In genomic region chr7:38973760-38974159, GRCh38 we compare ENCODE assay signal across 20 cellular contexts. TPM values are rescaled to one million over a fixed set of nuclear protein-coding genes. Genes with fewer than 3 reads are reported as not detected.
A peak's percentile ranks its signal among the peaks of the same experiment; 100 is the strongest.
DNase-seq lines count a peak whose midpoint lies in the region; ATAC-seq, FAIRE-seq and TF ChIP-seq lines count a peak whose summit lies in the region.
"Had no signal": no experiment of that assay in that cellular context is flagged by ENCODE, and none has a peak within 500 bp of the region (broad histone marks: within the 10 kb centered on the region; RNA-seq: fewer than 3 reads in every experiment).

No MANE protein-coding gene starts in this region.

- H3K27me3 ChIP-seq in mesendoderm (ENCODE audit: insufficient read depth, low read length, poor library complexity) (no peaks in the 10 kb centered on the region), heart right ventricle (peaks cover 0 to 55% (median 47%) of the 10 kb centered on the region in 7 donors), transverse colon (peaks cover 34% of the 10 kb centered on the region)

- WGBS in A549 (ENCODE audit: missing lambda C conversion rate): 6% methylated on average over 4 of the region's 4 CpGs
- WGBS in mesendoderm (ENCODE audit: extremely low coverage, insufficient coverage, low lambda C conversion rate): no CpG with 5 or more reads among the region's 4 CpGs
- WGBS in heart right ventricle, 2 donors: 47 to 58% methylated on average over 4 of the region's 4 CpGs
- WGBS in transverse colon (ENCODE audit: low coverage in 1 of 2), 2 donors: 55 to 81% methylated on average over 2 to 4 of the region's 4 CpGs

- H3K79me1 ChIP-seq in mesendoderm (ENCODE audit: low read length): no peaks in the 10 kb centered on the region

- TF ChIP-seq POLR2A in A549 (IDR thresholded peaks at IDR 0.05; ENCODE audit: low read length) (no peak), transverse colon (IDR thresholded peaks at IDR 0.05) (no peak)

- H3K9me3 ChIP-seq in A549: no peaks in the 10 kb centered on the region
- no peaks in the 10 kb centered on the region for H3K9me3 ChIP-seq in HEK293 (ENCODE audit: control insufficient read depth, insufficient read depth, low read depth, low read length)
- H3K9me3 ChIP-seq in heart right ventricle: no peaks in the 10 kb centered on the region
- H3K9me3 ChIP-seq in transverse colon: no peaks in the 10 kb centered on the region

- H3K27ac ChIP-seq in A549 (no peak overlapping the region), HEK293 (ENCODE audit: extremely low read depth, low read depth, low read length) (no peak overlapping the region), mesendoderm (ENCODE audit: low read depth, low read length) (no peak overlapping the region), heart right ventricle (no peak overlapping the region), transverse colon (no peak overlapping the region)
- H3K27ac ChIP-seq: C4-2B, HL-60, SK-N-MC had no signal

- in situ Hi-C loops in SK-MEL-5 (cut with HindIII; ENCODE audit: low pct_unique_long_range_greater_than_20kb, low sequenced_read_pairs): no loop called here
- in situ Hi-C loops in transverse colon (cut with MboI; ENCODE audit: low pct_ligation_motif_present in 1 of 4, low pct_unique_long_range_greater_than_20kb in 1 of 4, low sequenced_read_pairs in 3 of 4): no loop called here

- H2AK5ac ChIP-seq in mesendoderm (ENCODE audit: low read length): no peak overlapping the region

- no peak for TF ChIP-seq RAD21 in A549 (conservative IDR thresholded peaks at IDR 0.05 in 1 of 2, IDR thresholded peaks at IDR 0.05 in 1 of 2)

- H3K56ac ChIP-seq in mesendoderm (ENCODE audit: low read length): no peak overlapping the region

- no peak for TF ChIP-seq CTCF in A549 (IDR thresholded peaks at IDR 0.05)
- TF ChIP-seq CTCF in HEK293 (tag by site-specific recombination; IDR thresholded peaks at IDR 0.05): no peak
- no peak for TF ChIP-seq CTCF in heart right ventricle (IDR thresholded peaks at IDR 0.05)
- no peak for TF ChIP-seq CTCF in transverse colon (IDR thresholded peaks at IDR 0.05)

- POLR2A ChIA-PET in A549 (lab: Yijun Ruan, JAX) (no interaction called here), HEK293 (lab: Yijun Ruan, JAX) (interaction anchor here (0.7 kb wide), 1 partner anchor 147 kb away, joined by 3 read pairs; no protein-coding TSS in a partner anchor)

- H3K4me2 ChIP-seq in A549 (no peak overlapping the region), mesendoderm (ENCODE audit: low read length) (no peak overlapping the region)

- H2BK120ac ChIP-seq in mesendoderm (ENCODE audit: low read depth, low read length): no peak overlapping the region

- CTCF ChIA-PET in A549 (lab: Yijun Ruan, JAX) (no interaction called here), HEK293 (lab: Yijun Ruan, JAX) (no interaction called here)

- no peak overlapping the region for H4K5ac ChIP-seq in mesendoderm (ENCODE audit: low read length)

- H3K4me3 ChIP-seq in A549 (no peak overlapping the region), HEK293 (ENCODE audit: low read depth, low read length) (no peak overlapping the region), mesendoderm (ENCODE audit: low read length) (no peak overlapping the region), heart right ventricle (no peak overlapping the region), transverse colon (no peak overlapping the region)
- H3K4me3 ChIP-seq: SK-N-MC had no signal

- H2BK15ac ChIP-seq in mesendoderm (replicated peaks; ENCODE audit: low read depth): no peak overlapping the region

- H3K4ac ChIP-seq in mesendoderm (ENCODE audit: low read depth, low read length): no peak overlapping the region

- H2BK5ac ChIP-seq in mesendoderm (ENCODE audit: low read length): no peak overlapping the region

- no peak overlapping the region for H3K9ac ChIP-seq in mesendoderm (ENCODE audit: low read length)

- H3K79me2 ChIP-seq in mesendoderm (ENCODE audit: control insufficient read depth, insufficient read depth, low read length): no peaks in the 10 kb centered on the region

- H3K4me1 ChIP-seq in A549 (no peaks in the 10 kb centered on the region), HEK293 (ENCODE audit: control insufficient read depth, insufficient read depth, low read length) (no peaks in the 10 kb centered on the region; the same call in 1 of the 2 replicates), mesendoderm (ENCODE audit: control insufficient read depth, low read depth, low read length) (no peaks in the 10 kb centered on the region), heart right ventricle (peaks cover 0 to 5% (median 0%) of the 10 kb centered on the region in 9 donors), transverse colon (peaks cover 0 to 4% (median 2%) of the 10 kb centered on the region in 4 donors)

- H3K23ac ChIP-seq in mesendoderm (ENCODE audit: low read length): no peak overlapping the region

- no peak for FAIRE-seq in A549 (lab: Jason Lieb, UNC)

- no peak overlapping the region for H3K18ac ChIP-seq in mesendoderm (ENCODE audit: low read length)

- H3K36me3 ChIP-seq in HEK293 (ENCODE audit: control insufficient read depth in 2 of 2, insufficient read depth in 1 of 2, low read length in 2 of 2) (no peaks in the 10 kb centered on the region), mesendoderm (ENCODE audit: control insufficient read depth, insufficient read depth, low read length) (no peaks in the 10 kb centered on the region), heart right ventricle (no peaks in the 10 kb centered on the region), transverse colon (no peaks in the 10 kb centered on the region)

- TF ChIP-seq EP300 in A549 (IDR thresholded peaks at IDR 0.05) (no peak), transverse colon (IDR thresholded peaks at IDR 0.05; ENCODE audit: low read depth) (no peak)

- intact Hi-C loops in heart right ventricle (cut with DNase I) (no loop called here), transverse colon (cut with DNase I; ENCODE audit: low total_unique reads) (no loop called here)

- DNase-seq in A549 (ENCODE audit: low read depth in 1 of 2, low spot score in 1 of 2) (no peak), SK-MEL-5 (ENCODE audit: low read depth, low spot score) (peak; percentile 20), mesendoderm (peak; percentile 42), heart right ventricle (no peak), transverse colon (no peak)
- DNase-seq: COR-L47, DMS79, GOT3, NCI-H1417 treated with DMSO at 0.1 percent for 48 hours, NCI-H2029 treated with DMSO at 0.1 percent for 48 hours, NCI-H510A, T-helper 1 cell had no signal

- H4K8ac ChIP-seq in mesendoderm (ENCODE audit: low read depth, low read length): no peak overlapping the region

- ATAC-seq in A549 (no peak), heart right ventricle (no peak), HG02970 (IDR thresholded peaks at IDR 0.05; ENCODE audit: low FRiP score, unreplicated experiment) (no peak)
- ATAC-seq: Panc1, Right ventricle myocardium inferior had no signal

TF ChIP-seq in A549, 52 proteins besides CTCF, POLR2A, EP300 and RAD21:
- TF ChIP-seq CHD2 (IDR thresholded peaks at IDR 0.05; ENCODE audit: low read length, partially characterized antibody) (no peak), FOSL2 (IDR thresholded peaks at IDR 0.05) (no peak), FOSL2 (CRISPR knock-in tag; IDR thresholded peaks at IDR 0.05) (peak; percentile 10; the same call in 1 of the 2 replicates)

TF ChIP-seq in HEK293, 187 proteins besides CTCF, POLR2A, EP300 and RAD21:
- TF ChIP-seq YY1 (tag by site-specific recombination; IDR thresholded peaks at IDR 0.05): no peak
- peak; percentile 29; the same call in 1 of the 2 replicates for TF ChIP-seq ZNF518A (tag by site-specific recombination; conservative IDR thresholded peaks at IDR 0.05; ENCODE audit: low read depth)
TF ChIP-seq in HEK293: peak in this region for 1.

RNA-seq across cellular contexts. Expression of gene POU6F2, which starts 3.9 kb away (rescaled TPM):
- polyA plus RNA-seq in A549 (2011; rRNA removed) (not detected in 2 replicates), A549 (2017; fragmentation: RNase III; extraction: RNeasy Plus Mini Kit Qiagen cat#74134 plus additional on column Dnase treatment) (not detected in 3 replicates), heart right ventricle (under 1 TPM; under 0.01 to 0.07 TPM)
- not detected in 2 replicates for polyA plus RNA-seq in A549 (2012; cell fraction: cytosol; rRNA removed)
- not detected in 2 replicates for polyA plus RNA-seq in A549 (2012; cell fraction: nucleus; rRNA removed)
- polyA minus RNA-seq in A549 (2011; rRNA and poly(A)+ RNA removed): not detected in 2 replicates
- total RNA-seq in SK-MEL-5 (2014; rRNA removed; shearing (Covaris generic)): 0.08 and 0.24 TPM in 2 replicates
- polyA plus RNA-seq in SK-MEL-5 (2015; cell fraction: cytosol; rRNA removed): 0.11 and 0.20 TPM in 2 replicates
- polyA plus RNA-seq in SK-MEL-5 (2015; cell fraction: nucleus; rRNA removed): 0.11 and 4.4 TPM in 2 replicates
- 0.95 TPM for polyA plus RNA-seq in mesendoderm (2013, experiment 1 of 2)
- polyA plus RNA-seq in mesendoderm (2013, experiment 2 of 2): 0.88 TPM
- total RNA-seq in heart right ventricle (under 1 TPM; 0.08 to 0.83 (median 0.41) TPM), transverse colon (under 1 TPM in 2 of 4 donors, not detected in 2; 0.48 to 0.82 TPM)
- total RNA-seq: A673 had no signal

Comparison
In these comparisons a context has a peak if more than half of its experiments do, and no peak if none do; other contexts are left out.
1. DNase-seq: peak in SK-MEL-5 (single experiment) and mesendoderm (single experiment); none in A549 (0 of 2), heart right ventricle (0 of 2) and transverse colon (single experiment).